Comparison of ENCODE assay signal across 9 cellular contexts in genomic region chr1:111747282-111747734, GRCh38. TPM values are rescaled to one million over a fixed set of nuclear protein-coding genes. Genes with fewer than 3 reads are reported as not detected.
DNase-seq lines count a peak whose midpoint lies in the region; ATAC-seq and TF ChIP-seq lines count a peak whose summit lies in the region.
"Had no signal": no experiment of that assay in that cellular context is flagged by ENCODE, and none has a peak within 500 bp of the region (broad histone marks: within the 10 kb centered on the region; RNA-seq: fewer than 3 reads in every experiment).

No MANE protein-coding gene starts in this region.

- H3K36me3 ChIP-seq in DND-41 (ENCODE audit: insufficient read depth, low read length) (no peaks in the 10 kb centered on the region), cardiac muscle cell (peaks cover 2% of the 10 kb centered on the region)

- no peak overlapping the region for H3K27ac Mint-ChIP-seq in activated T-helper 17 cell treated with anti-CD3 and anti-CD28 coated beads, Interleukin-2, amount 50 U/mL, for 72 hours
- H3K27ac Mint-ChIP-seq: activated naive CD8-positive, alpha-beta T cell had no signal

- no peaks in the 10 kb centered on the region for H3K4me1 ChIP-seq in DND-41 (ENCODE audit: insufficient read depth, low read length)
- peaks cover 41% of the 10 kb centered on the region for H3K4me1 ChIP-seq in cardiac muscle cell (ENCODE audit: low read depth)

- no peaks in the 10 kb centered on the region for H3K9me3 ChIP-seq in DND-41 (ENCODE audit: insufficient read depth, low read length, severe bottlenecking)
- no peaks in the 10 kb centered on the region for H3K9me3 ChIP-seq in cardiac muscle cell (ENCODE audit: low read depth)

- H3K36me3 Mint-ChIP-seq in activated T-helper 17 cell treated with anti-CD3 and anti-CD28 coated beads, Interleukin-2, amount 50 U/mL, for 72 hours (ENCODE audit: low read depth): no peaks in the 10 kb centered on the region
- H3K36me3 Mint-ChIP-seq: activated naive CD8-positive, alpha-beta T cell had no signal

- H3K9me3 Mint-ChIP-seq in activated T-helper 17 cell treated with anti-CD3 and anti-CD28 coated beads, Interleukin-2, amount 50 U/mL, for 72 hours: no peaks in the 10 kb centered on the region

- peak; percentile 92 for ATAC-seq in DND-41 (ENCODE audit: insufficient read depth, low read depth)
- peak; percentile 97 for ATAC-seq in activated T-helper 17 cell treated with anti-CD3 and anti-CD28 coated beads, Interleukin-2, amount 50 U/mL, for 72 hours (replicated peaks)
- ATAC-seq in HG02588 (IDR thresholded peaks at IDR 0.05; ENCODE audit: unreplicated experiment): no peak

- H3K4me2 ChIP-seq in DND-41 (ENCODE audit: insufficient read depth, low read length): no peak overlapping the region

- H3K4me1 Mint-ChIP-seq in activated T-helper 17 cell treated with anti-CD3 and anti-CD28 coated beads, Interleukin-2, amount 50 U/mL, for 72 hours: peaks cover 7% of the 10 kb centered on the region

- no peaks in the 10 kb centered on the region for H3K27me3 Mint-ChIP-seq in activated T-helper 17 cell treated with anti-CD3 and anti-CD28 coated beads, Interleukin-2, amount 50 U/mL, for 72 hours
- H3K27me3 Mint-ChIP-seq: activated naive CD8-positive, alpha-beta T cell had no signal

- no peaks in the 10 kb centered on the region for H3K27me3 ChIP-seq in DND-41 (ENCODE audit: insufficient read depth, low read length, poor library complexity)
- no peaks in the 10 kb centered on the region for H3K27me3 ChIP-seq in HL-60 (ENCODE audit: insufficient read depth, poor library complexity, severe bottlenecking)
- no peaks in the 10 kb centered on the region for H3K27me3 ChIP-seq in cardiac muscle cell

- H3K4me3 ChIP-seq in DND-41 (ENCODE audit: low read depth in 1 of 2, low read length in 2 of 2): no peak overlapping the region
- H3K4me3 ChIP-seq in HL-60 (replicated peaks; ENCODE audit: insufficient read depth, low read length): no peak overlapping the region
- no peak overlapping the region for H3K4me3 ChIP-seq in cardiac muscle cell

- no peak overlapping the region for H3K4me3 Mint-ChIP-seq in activated T-helper 17 cell treated with anti-CD3 and anti-CD28 coated beads, Interleukin-2, amount 50 U/mL, for 72 hours
- H3K4me3 Mint-ChIP-seq: activated naive CD8-positive, alpha-beta T cell had no signal

- no peak overlapping the region for H3K27ac ChIP-seq in DND-41 (ENCODE audit: low read length)
- H3K27ac ChIP-seq in HL-60 (replicated peaks): no peak overlapping the region
- peak overlapping the region; percentile 100 for H3K27ac ChIP-seq in cardiac muscle cell

- peak; percentile 76 for DNase-seq in DND-41
- DNase-seq in HL-60 (ENCODE audit: low read depth in 1 of 2, low spot score in 1 of 2): peak; percentile 64 to 85
- peak; percentile 81 for DNase-seq in RKO (ENCODE audit: low spot score)
- peak; percentile 54 to 87 for DNase-seq in cardiac muscle cell (ENCODE audit: low read depth in 1 of 2, low spot score in 1 of 2)
- peak; percentile 45 for DNase-seq in stimulated activated CD4-positive, alpha-beta T cell treated with anti-CD3 and anti-CD28 coated beads, Interleukin-12 subunit alpha, Interleukin-12 subunit beta, amount 100 ng/mL, for 4 hours
- DNase-seq in posterior vena cava (ENCODE audit: low spot score): no peak

- no peaks in the 10 kb centered on the region for H4K20me1 ChIP-seq in DND-41 (ENCODE audit: insufficient read depth, low read length)

- H2AFZ ChIP-seq in DND-41 (ENCODE audit: low read depth, low read length): 0 out of 2 replicates have a peak overlapping the region, but pooled peaks have one; percentile 5

- H3K9ac ChIP-seq in DND-41 (ENCODE audit: low read depth, low read length): no peak overlapping the region

- TF ChIP-seq CTCF in DND-41 (IDR thresholded peaks at IDR 0.05; ENCODE audit: borderline replicate concordance, extremely low read depth, low read length, poor library complexity, severe bottlenecking): peak; percentile 90
- TF ChIP-seq CTCF in HL-60 (IDR thresholded peaks at IDR 0.05; ENCODE audit: insufficient read depth, low read length): peak; percentile 74
- peak; percentile 74 for TF ChIP-seq CTCF in cardiac muscle cell (IDR thresholded peaks at IDR 0.05; ENCODE audit: low read depth, low read length)

- intact Hi-C loops in posterior vena cava (cut with DNase I): loop anchor here in 1 of 2 donors (10.0 kb wide), 1 partner anchor 243 kb away; the partner anchor contains the start of genes ADORA3 and TMIGD3

- H3K79me2 ChIP-seq in DND-41 (ENCODE audit: insufficient read depth, low read length): no peaks in the 10 kb centered on the region

RNA-seq across cellular contexts. Expression of gene INKA2, which starts 8.1 kb away (rescaled TPM):
- total RNA-seq in activated T-helper 17 cell treated with anti-CD3 and anti-CD28 coated beads, Interleukin-2, amount 50 U/mL, for 72 hours: 1 to 10 TPM; 2.0 to 3.8 TPM
- total RNA-seq in cardiac muscle cell (7.5 and 11.1 TPM in 2 replicates), posterior vena cava (10 to 100 TPM; 12.4 to 16.1 TPM)
- polyA plus RNA-seq in cardiac muscle cell: 4.5 and 7.2 TPM in 2 replicates

RNA-seq across cellular contexts. Expression of gene DDX20, which starts 8.4 kb away (rescaled TPM):
- total RNA-seq in activated T-helper 17 cell treated with anti-CD3 and anti-CD28 coated beads, Interleukin-2, amount 50 U/mL, for 72 hours: 10 to 100 TPM in 1 of 2 donors, 1 to 10 TPM in 1; 9.0 to 22.5 TPM
- total RNA-seq in cardiac muscle cell (34.0 TPM in 2 replicates), posterior vena cava (1 to 10 TPM; 7.8 to 8.0 TPM)
- 11.5 and 14.9 TPM in 2 replicates for polyA plus RNA-seq in cardiac muscle cell
